In the genomic region with DNA sequence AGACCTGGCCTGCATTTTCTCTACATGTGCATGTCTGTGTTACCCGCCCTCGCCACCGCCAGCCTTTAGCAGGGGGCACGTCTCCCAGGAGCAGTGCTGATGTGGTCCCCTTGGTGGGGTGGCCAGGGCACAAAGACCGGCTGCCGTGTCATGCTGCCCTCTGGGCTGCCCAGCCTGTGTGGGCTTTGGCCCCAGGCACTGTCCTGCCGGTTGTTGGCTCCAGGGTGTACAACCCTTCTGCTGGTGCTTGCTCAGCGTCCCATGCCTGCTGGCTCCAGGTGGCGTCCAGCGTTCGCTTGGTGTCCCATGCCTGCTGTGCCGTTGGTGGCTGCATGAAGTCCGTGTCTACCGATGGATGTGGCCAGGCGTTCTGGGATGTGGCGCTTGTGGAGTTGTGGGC, we compare ENCODE assay signal across 20 cellular contexts. TPM values are rescaled to one million over a fixed set of nuclear protein-coding genes. Genes with fewer than 3 reads are reported as not detected.
DNase-seq lines count a peak whose midpoint lies in the region; ATAC-seq, FAIRE-seq and TF ChIP-seq lines count a peak whose summit lies in the region.
"Had no signal": no experiment of that assay in that cellular context is flagged by ENCODE, and none has a peak within 500 bp of the region (broad histone marks: within the 10 kb centered on the region; RNA-seq: fewer than 3 reads in every experiment).

No MANE protein-coding gene starts in this region.

- H3K18ac ChIP-seq in H1 (ENCODE audit: extremely low read depth, low read length) = no peak overlapping the region

- TF ChIP-seq CTCF in Panc1 (IDR thresholded peaks at IDR 0.05) (no peak; the same call in 1 of the 2 replicates), H1 (IDR thresholded peaks at IDR 0.05; ENCODE audit: control extremely low read depth in 1 of 3, insufficient read depth in 1 of 3, low read depth in 1 of 3, low read length in 3 of 3) (no peak), osteoblast (IDR thresholded peaks at IDR 0.05; ENCODE audit: extremely low read depth, low read depth, low read length) (no peak), type B pancreatic cell (conservative IDR thresholded peaks at IDR 0.05) (no peak)

- no peak for FAIRE-seq in H1 (lab: Jason Lieb, UNC)

- H2BK20ac ChIP-seq in H1 (ENCODE audit: low read length) = no peak overlapping the region

- TF ChIP-seq RAD21 in H1 (IDR thresholded peaks at IDR 0.05 in 1 of 2, conservative IDR thresholded peaks at IDR 0.05 in 1 of 2; ENCODE audit: low read depth in 2 of 2, low read length in 2 of 2) = no peak

- H3K4me3 Mint-ChIP-seq in type B pancreatic cell = no peak overlapping the region
- H3K4me3 Mint-ChIP-seq: activated CD4-positive, alpha-beta T cell treated with anti-CD3 and anti-CD28 coated beads for 36 hours; activated T-cell treated with anti-CD3 and anti-CD28 coated beads, Interleukin-2, amount 50 U/mL, for 24 hours; H9 had no signal

- H3K79me1 ChIP-seq in H1 (ENCODE audit: low read depth, low read length) = peaks cover 16% of the 10 kb centered on the region

- ATAC-seq in Panc1 (no peak), GM19324 (IDR thresholded peaks at IDR 0.05; ENCODE audit: low FRiP score, unreplicated experiment) (no peak)
- ATAC-seq: activated CD4-positive, alpha-beta T cell treated with anti-CD3 and anti-CD28 coated beads for 36 hours had no signal

- no peak overlapping the region for H2BK5ac ChIP-seq in H1 (ENCODE audit: low read depth, low read length)

- no peak overlapping the region for H3K56ac ChIP-seq in H1 (replicated peaks; ENCODE audit: insufficient read length, low read depth, low read length)

- intact Hi-C loops in Panc1 (cut with micrococcal nuclease; ENCODE audit: unreplicated experiment) (loop anchor here (5.0 kb wide), 1 partner anchor 58 kb away; no protein-coding TSS in a partner anchor), head of caudate nucleus (cut with DNase I) (loop anchor here (5.0 to 10.0 kb wide), 2 partner anchors 58 to 186 kb away; a partner anchor contains a TSS)

- POLR2A ChIA-PET in Panc1 (lab: Charles Lee) = no interaction called here
- POLR2A ChIA-PET in H1 (lab: Charles Lee; ENCODE audit: partially characterized antibody) = interaction anchor here (4.4 kb wide), 1 partner anchor 10 kb away, joined by 42 read pairs; no protein-coding TSS in a partner anchor

- H3K27me3 ChIP-seq in Panc1 (ENCODE audit: control insufficient read depth, insufficient read depth, low read length) (no peaks in the 10 kb centered on the region), H1 (replicated peaks in 1 of 4; ENCODE audit: control insufficient read depth in 3 of 4, extremely low read depth in 1 of 4, insufficient read depth in 3 of 4, low read length in 3 of 4) (peaks cover 0 to 6% (median under 1%) of the 10 kb centered on the region in 4 experiments; a peak in 3 of 7 replicates), osteoblast (ENCODE audit: insufficient read depth, low read length) (no peaks in the 10 kb centered on the region), MG63 (no peaks in the 10 kb centered on the region)

- H3K27me3 Mint-ChIP-seq in type B pancreatic cell = no peaks in the 10 kb centered on the region

- in situ Hi-C loops in Panc1 (cut with HindIII; ENCODE audit: low pct_unique_long_range_greater_than_20kb, low sequenced_read_pairs) = no loop called here

- no peak for DNase-seq in Panc1 (ENCODE audit: low read depth, low spot score)
- no peak for DNase-seq in H1 (ENCODE audit: low read depth in 1 of 2, low spot score in 2 of 2)
- DNase-seq in osteoblast (ENCODE audit: insufficient read length, low spot score, missing footprints) = peak; percentile 75
- DNase-seq in type B pancreatic cell (ENCODE audit: extremely low spot score, unreplicated experiment) = no peak
- DNase-seq in MG63 = no peak
- no peak for DNase-seq in head of caudate nucleus
- DNase-seq: activated CD4-positive, alpha-beta T cell treated with anti-CD3 and anti-CD28 coated beads for 36 hours; activated CD8-positive, alpha-beta memory T cell treated with anti-CD3 and anti-CD28 coated beads for 24 hours; activated naive CD4-positive, alpha-beta T cell treated with anti-CD3 and anti-CD28 coated beads, Interleukin-2, amount 50 U/mL, for 16 hours; activated T-cell treated with anti-CD3 and anti-CD28 coated beads, Interleukin-2, amount 50 U/mL, for 24 hours; DMS153; GF-D8; H9; Karpas-422; NCI-H1092 treated with DMSO at 0.1 percent for 48 hours; NCI-H2081; NCI-H345; stimulated activated CD4-positive, alpha-beta T cell treated with anti-CD3 and anti-CD28 coated beads, Interleukin-15, amount 100 ng/mL, for 24 hours had no signal

- H2AK5ac ChIP-seq in H1 (ENCODE audit: low read depth, low read length) = 0 out of 2 replicates have a peak overlapping the region, but pooled peaks have one; percentile 39

- no peak for TF ChIP-seq POLR2A in H1 (IDR thresholded peaks at IDR 0.05; ENCODE audit: control extremely low read depth in 1 of 2, low read depth in 2 of 2, low read length in 2 of 2)

- peaks cover 3% of the 10 kb centered on the region for H3K36me3 Mint-ChIP-seq in type B pancreatic cell

- H4K8ac ChIP-seq in H1 (ENCODE audit: extremely low read depth, insufficient read depth, low read length) = no peak overlapping the region; the same call in 1 of the 2 replicates

- CTCF ChIA-PET in Panc1 (lab: Charles Lee) (interaction anchor here (0.9 to 1.8 kb wide), 3 partner anchors 16 to 59 kb away, joined by 3 to 9 read pairs (median 5); no protein-coding TSS in a partner anchor), H1 (lab: Charles Lee; ENCODE audit: partially characterized antibody) (interaction anchor here (1.6 to 15.3 kb wide), 7 partner anchors 8 to 58 kb away, joined by 5 to 103 read pairs (median 10); no protein-coding TSS in a partner anchor)

- H2BK12ac ChIP-seq in H1 (ENCODE audit: low read depth, low read length) = no peak overlapping the region

- H3K23ac ChIP-seq in H1 (ENCODE audit: insufficient read length) = no peak overlapping the region

- peaks cover 0 to 42% of the 10 kb centered on the region in 2 experiments; a peak in 2 of 4 replicates for H3K79me2 ChIP-seq in H1 (ENCODE audit: control insufficient read depth in 1 of 2, insufficient read depth in 2 of 2, low read length in 2 of 2)
- peaks cover 77% of the 10 kb centered on the region for H3K79me2 ChIP-seq in osteoblast (ENCODE audit: insufficient read depth, low read length)

- H3K9me3 ChIP-seq in Panc1 (ENCODE audit: control insufficient read depth, insufficient read depth, low read depth, low read length) (no peaks in the 10 kb centered on the region), H1 (ENCODE audit: insufficient read depth in 2 of 2, low read depth in 1 of 2, low read length in 1 of 2) (no peaks in the 10 kb centered on the region), osteoblast (ENCODE audit: low read depth, low read length) (no peaks in the 10 kb centered on the region), MG63 (no peaks in the 10 kb centered on the region)

- peaks cover 5 to 35% of the 10 kb centered on the region in 2 experiments for H4K20me1 ChIP-seq in H1 (replicated peaks in 1 of 2; ENCODE audit: control insufficient read depth in 1 of 2, insufficient read depth in 2 of 2, low read length in 2 of 2)
- peaks cover 58% of the 10 kb centered on the region for H4K20me1 ChIP-seq in osteoblast (ENCODE audit: insufficient read depth, low read length)

- H2BK15ac ChIP-seq in H1 (ENCODE audit: low read length) = no peak overlapping the region

- H3K4me3 ChIP-seq in Panc1 (ENCODE audit: low read depth in 2 of 2, low read length in 2 of 2) (peak overlapping the region; percentile 59 to 87; a peak in 3 of 4 replicates), H1 (ENCODE audit: extremely low read depth in 1 of 4, insufficient read depth in 2 of 4, low read depth in 3 of 4, low read length in 4 of 4) (no peak overlapping the region), osteoblast (ENCODE audit: insufficient read depth, low read length) (no peak overlapping the region), MG63 (no peak overlapping the region)

- H3K9ac ChIP-seq in H1 (replicated peaks in 1 of 4; ENCODE audit: extremely low read depth in 1 of 4, low read depth in 3 of 4, low read length in 3 of 4) = no peak overlapping the region

- H3K4me1 ChIP-seq in Panc1 (ENCODE audit: control insufficient read depth, insufficient read depth, low read length) = peaks cover 69% of the 10 kb centered on the region
- H3K4me1 ChIP-seq in H1 (replicated peaks in 1 of 4; ENCODE audit: control insufficient read depth in 3 of 4, insufficient read depth in 4 of 4, low read length in 3 of 4) = peaks cover 0 to 19% (median 7%) of the 10 kb centered on the region in 4 experiments; a peak in 6 of 7 replicates
- peaks cover 33% of the 10 kb centered on the region for H3K4me1 ChIP-seq in osteoblast (ENCODE audit: insufficient read depth, low read length)

- no peak for TF ChIP-seq EP300 in H1 (IDR thresholded peaks at IDR 0.05; ENCODE audit: borderline replicate concordance in 1 of 2, low read depth in 2 of 2, low read length in 2 of 2)

- H3K27ac ChIP-seq in Panc1 (ENCODE audit: low read length) (peak overlapping the region; percentile 99), H1 (ENCODE audit: low read depth, low read length) (no peak overlapping the region), osteoblast (ENCODE audit: low read depth, low read length) (no peak overlapping the region)

- H2AFZ ChIP-seq in H1 (ENCODE audit: low read length) (no peak overlapping the region), osteoblast (ENCODE audit: low read length) (no peak overlapping the region)

- H3K9me3 Mint-ChIP-seq in type B pancreatic cell = no peaks in the 10 kb centered on the region
- H3K9me3 Mint-ChIP-seq: activated T-cell treated with anti-CD3 and anti-CD28 coated beads, Interleukin-2, amount 50 U/mL, for 24 hours; CD4-positive, alpha-beta memory T cell; H9 had no signal

- H3K36me3 ChIP-seq in Panc1 (ENCODE audit: control insufficient read depth, insufficient read depth, low read length) (peaks cover 7% of the 10 kb centered on the region; the same call in 1 of the 2 replicates), H1 (ENCODE audit: control insufficient read depth in 2 of 4, insufficient read depth in 4 of 4, low read length in 3 of 4) (no peaks in the 10 kb centered on the region), osteoblast (ENCODE audit: insufficient read depth, low read length) (no peaks in the 10 kb centered on the region), MG63 (peaks cover 21% of the 10 kb centered on the region)

- H3K4me2 ChIP-seq in H1 (ENCODE audit: insufficient read depth in 1 of 2, low read depth in 2 of 2, low read length in 2 of 2) (no peak overlapping the region), osteoblast (ENCODE audit: insufficient read depth, low read length) (no peak overlapping the region)

- peaks cover 8% of the 10 kb centered on the region; the same call in 1 of the 2 replicates for H3K23me2 ChIP-seq in H1 (ENCODE audit: low read depth, low read length)

- 90% methylated on average over 16 of the region's 16 CpGs; no CpG with 5 or more reads in 1 of the 2 experiments for WGBS in H1 (ENCODE audit: extremely low coverage in 1 of 2, insufficient coverage in 1 of 2, insufficient read length in 1 of 2, insufficient replicate concordance in 2 of 2, low coverage in 1 of 2, low lambda C conversion rate in 2 of 2, missing lambda C conversion rate in 1 of 2), 2 experiments

- H3K4ac ChIP-seq in H1 (replicated peaks; ENCODE audit: insufficient read length, low read depth, low read length) = no peak overlapping the region

- no TSS peak for BruUV-seq in Panc1 (replicated peaks; lab: Mats Ljungman, UMichigan)

- no peak overlapping the region for H4K5ac ChIP-seq in H1 (ENCODE audit: insufficient read length, low read depth, low read length)

- no peak overlapping the region for H3K14ac ChIP-seq in H1 (ENCODE audit: insufficient read length)

- H3K4me1 Mint-ChIP-seq in type B pancreatic cell (ENCODE audit: unreplicated experiment) = peaks cover 46% of the 10 kb centered on the region

- H3K27ac Mint-ChIP-seq in type B pancreatic cell = peak overlapping the region; percentile 56
- H3K27ac Mint-ChIP-seq: activated CD4-positive, alpha-beta T cell treated with anti-CD3 and anti-CD28 coated beads for 36 hours; activated T-cell treated with anti-CD3 and anti-CD28 coated beads, Interleukin-2, amount 50 U/mL, for 24 hours; CD4-positive, alpha-beta memory T cell; H9 had no signal

- no peak overlapping the region for H2BK120ac ChIP-seq in H1 (replicated peaks; ENCODE audit: low read depth, low read length)

- H4K91ac ChIP-seq in H1 (replicated peaks; ENCODE audit: insufficient read length, low read length) = no peak overlapping the region

RNA-seq across cellular contexts. Expression of a gene that starts 4.1 kb away (rescaled TPM):
- total RNA-seq in Panc1 (2021; ENCODE audit: unreplicated experiment) (125 TPM), osteoblast (15.6 and 19.4 TPM in 2 replicates), type B pancreatic cell (ENCODE audit: low replicate concordance) (62.7 and 120 TPM in 2 replicates)
- 117 TPM for polyA plus RNA-seq in Panc1 (2012; ENCODE audit: insufficient read length)
- total RNA-seq in H1 (2021; fragmentation: NEBNext Ultra II Directional; extraction: Animal tissue kit (Norgen Biotek cat#: 25700)) = 18.4 and 22.8 TPM in 2 replicates
- polyA plus RNA-seq in H1 (2011; rRNA removed) = 10.0 and 19.8 TPM in 2 replicates
- 8.2 TPM for polyA plus RNA-seq in H1 (2011; cell fraction: cytosol; rRNA removed)
- 25.9 TPM for polyA plus RNA-seq in H1 (2011; cell fraction: nucleus; rRNA removed)
- 12.1 to 15.1 TPM (median 14.9 TPM) in 4 replicates for polyA plus RNA-seq in H1 (2012, experiment 1 of 2)
- polyA plus RNA-seq in H1 (2012, experiment 2 of 2) = 15.4 TPM
- 12.5 TPM for polyA plus RNA-seq in H1 (2013, experiment 1 of 2)
- polyA plus RNA-seq in H1 (2013, experiment 2 of 2) = 11.0 TPM
- 9.6 and 11.6 TPM in 2 replicates for polyA minus RNA-seq in H1 (2011; rRNA and poly(A)+ RNA removed)
- 15.8 TPM for polyA minus RNA-seq in H1 (2011; cell fraction: cytosol; rRNA and poly(A)+ RNA removed)
- 25.5 TPM for polyA minus RNA-seq in H1 (2011; cell fraction: nucleus; rRNA and poly(A)+ RNA removed)
- total RNA-seq in MG63 (2014; rRNA removed; shearing (Covaris generic); ENCODE audit: low replicate concordance) = 34.4 and 43.9 TPM in 2 replicates

RNA-seq across cellular contexts. Expression of a gene that starts 47.5 kb away (rescaled TPM):
- 43.7 TPM for total RNA-seq in Panc1 (2021; ENCODE audit: unreplicated experiment)
- 39.1 TPM for polyA plus RNA-seq in Panc1 (2012; ENCODE audit: insufficient read length)
- 15.7 and 16.0 TPM in 2 replicates for total RNA-seq in H1 (2021; fragmentation: NEBNext Ultra II Directional; extraction: Animal tissue kit (Norgen Biotek cat#: 25700))
- polyA plus RNA-seq in H1 (2011; rRNA removed) = 24.3 and 28.9 TPM in 2 replicates
- 22.9 TPM for polyA plus RNA-seq in H1 (2011; cell fraction: cytosol; rRNA removed)
- polyA plus RNA-seq in H1 (2011; cell fraction: nucleus; rRNA removed) = 23.5 TPM
- polyA plus RNA-seq in H1 (2012, experiment 1 of 2) = 8.5 to 14.9 TPM (median 13.4 TPM) in 4 replicates
- polyA plus RNA-seq in H1 (2012, experiment 2 of 2) = 13.4 TPM
- polyA plus RNA-seq in H1 (2013, experiment 1 of 2) = 9.5 TPM
- 7.9 TPM for polyA plus RNA-seq in H1 (2013, experiment 2 of 2)
- 5.7 and 6.4 TPM in 2 replicates for polyA minus RNA-seq in H1 (2011; rRNA and poly(A)+ RNA removed)
- polyA minus RNA-seq in H1 (2011; cell fraction: cytosol; rRNA and poly(A)+ RNA removed) = 7.2 TPM
- polyA minus RNA-seq in H1 (2011; cell fraction: nucleus; rRNA and poly(A)+ RNA removed) = 15.6 TPM
- 21.4 and 21.8 TPM in 2 replicates for total RNA-seq in osteoblast
- 29.1 and 33.4 TPM in 2 replicates for total RNA-seq in type B pancreatic cell (ENCODE audit: low replicate concordance)
- 65.4 and 74.3 TPM in 2 replicates for total RNA-seq in MG63 (2014; rRNA removed; shearing (Covaris generic); ENCODE audit: low replicate concordance)

Comparison
In these comparisons a context has a peak if more than half of its experiments do, and no peak if none do; other contexts are left out.
1. H3K4me3 ChIP-seq: peak in Panc1 (2 of 2); none in H1 (0 of 4), osteoblast (single experiment) and MG63 (single experiment).